ENCODE assay signal across 10 cellular contexts in genomic region chr6:108736832-108737231, GRCh38.
DNase-seq lines count a peak whose midpoint lies in the region; ATAC-seq and TF ChIP-seq lines count a peak whose summit lies in the region.
"Had no signal": no experiment of that assay in that cellular context is flagged by ENCODE, and none has a peak within 500 bp of the region (broad histone marks: within the 10 kb centered on the region; RNA-seq: fewer than 3 reads in every experiment).

No MANE protein-coding gene starts in this region.

- TF ChIP-seq CTCF in CD14-positive monocyte (IDR thresholded peaks at IDR 0.05) = no peak
- no peak for TF ChIP-seq CTCF in choroid plexus epithelial cell (conservative IDR thresholded peaks at IDR 0.05; ENCODE audit: low read depth, low read length)
- TF ChIP-seq CTCF in GM20000 (IDR thresholded peaks at IDR 0.05; ENCODE audit: extremely low read depth, missing control alignments) = no peak

- H3K4me3 Mint-ChIP-seq in CD14-positive monocyte = no peak overlapping the region
- H3K4me3 Mint-ChIP-seq: activated naive CD8-positive, alpha-beta T cell treated with anti-CD3 and anti-CD28 coated beads, Interleukin-2, amount 10 ng/mL, durations not matched to agents 7 days and 5 days had no signal

- H3K4me3 ChIP-seq in choroid plexus epithelial cell (ENCODE audit: low read depth, low read length) = no peak overlapping the region

- intact Hi-C loops in CD14-positive monocyte (cut with micrococcal nuclease) = loop anchor here in 1 of 2 donors (5.0 kb wide), 1 partner anchor 45 kb away; no protein-coding TSS in a partner anchor

- no peaks in the 10 kb centered on the region for H3K36me3 Mint-ChIP-seq in CD14-positive monocyte
- H3K36me3 Mint-ChIP-seq: activated naive CD8-positive, alpha-beta T cell treated with anti-CD3 and anti-CD28 coated beads, Interleukin-2, amount 10 ng/mL, durations not matched to agents 7 days and 5 days had no signal

- peaks cover 1 to 4% (median 3%) of the 10 kb centered on the region in 3 donors for H3K27me3 Mint-ChIP-seq in CD14-positive monocyte (ENCODE audit: low read depth in 3 of 3)

- ATAC-seq in HG03097 (IDR thresholded peaks at IDR 0.05; ENCODE audit: low FRiP score, unreplicated experiment) (no peak), HG02870 (IDR thresholded peaks at IDR 0.05; ENCODE audit: unreplicated experiment) (no peak)
- ATAC-seq: left colon had no signal

- peaks cover 0 to 5% (median 0%) of the 10 kb centered on the region in 7 donors for H3K9me3 Mint-ChIP-seq in CD14-positive monocyte
- H3K9me3 Mint-ChIP-seq: activated naive CD8-positive, alpha-beta T cell treated with anti-CD3 and anti-CD28 coated beads, Interleukin-2, amount 10 ng/mL, durations not matched to agents 7 days and 5 days had no signal

- peak overlapping the region in 3 of 7 donors; percentile 41 to 78 (median 57) for H3K27ac Mint-ChIP-seq in CD14-positive monocyte
- H3K27ac Mint-ChIP-seq: activated naive CD8-positive, alpha-beta T cell treated with anti-CD3 and anti-CD28 coated beads, Interleukin-2, amount 10 ng/mL, durations not matched to agents 7 days and 5 days had no signal

- peak; percentile 54 for DNase-seq in CD14-positive monocyte (ENCODE audit: low spot score)
- peak; percentile 95 for DNase-seq in M059J (ENCODE audit: low read depth)
- peak; percentile 82 for DNase-seq in choroid plexus epithelial cell (ENCODE audit: low read depth)
- DNase-seq in lung microvascular endothelial cell (ENCODE audit: low read depth in 2 of 2) = peak; percentile 74 to 95
- DNase-seq in activated CD4-positive, alpha-beta T cell treated with anti-CD3 and anti-CD28 coated beads for 1 hour = no peak
- DNase-seq in GM20000 (ENCODE audit: low spot score) = no peak
- DNase-seq: activated naive CD8-positive, alpha-beta T cell treated with anti-CD3 and anti-CD28 coated beads, Interleukin-2, amount 10 ng/mL, durations not matched to agents 7 days and 5 days; left colon had no signal

- peaks cover 24% of the 10 kb centered on the region for H3K4me1 Mint-ChIP-seq in CD14-positive monocyte
- H3K4me1 Mint-ChIP-seq: activated naive CD8-positive, alpha-beta T cell treated with anti-CD3 and anti-CD28 coated beads, Interleukin-2, amount 10 ng/mL, durations not matched to agents 7 days and 5 days had no signal

Comparison
In these comparisons a context has a peak if more than half of its experiments do, and no peak if none do; other contexts are left out.
1. DNase-seq: peak in CD14-positive monocyte (single experiment), M059J (single experiment), choroid plexus epithelial cell (single experiment) and lung microvascular endothelial cell (2 of 2); none in activated CD4-positive, alpha-beta T cell treated with anti-CD3 and anti-CD28 coated beads for 1 hour (single experiment) and GM20000 (single experiment).